In genomic region chr9:24035816-24036215, GRCh38 we compare ENCODE assay signal across 14 cellular contexts.
DNase-seq lines count a peak whose midpoint lies in the region; TF ChIP-seq lines count a peak whose summit lies in the region.
"Had no signal": no experiment of that assay in that cellular context is flagged by ENCODE, and none has a peak within 500 bp of the region (broad histone marks: within the 10 kb centered on the region; RNA-seq: fewer than 3 reads in every experiment).

No MANE protein-coding gene starts in this region.

- peaks cover 4% of the 10 kb centered on the region for H3K27me3 Mint-ChIP-seq in brain
- H3K27me3 Mint-ChIP-seq: CD8-positive, alpha-beta memory T cell had no signal

- peak overlapping the region in 1 of 5 experiments; percentile 23 for H3K4me3 Mint-ChIP-seq in brain
- H3K4me3 Mint-ChIP-seq: CD8-positive, alpha-beta memory T cell had no signal

- TF ChIP-seq POLR2A in suprapubic skin (IDR thresholded peaks at IDR 0.05) (no peak), sigmoid colon (IDR thresholded peaks at IDR 0.05) (no peak)

- TF ChIP-seq CTCF in brain (conservative IDR thresholded peaks at IDR 0.05) (no peak), suprapubic skin (IDR thresholded peaks at IDR 0.05) (no peak), sigmoid colon (IDR thresholded peaks at IDR 0.05) (no peak)

- peak overlapping the region in 3 of 5 experiments; percentile 8 to 31 (median 19) for H3K27ac Mint-ChIP-seq in brain
- H3K27ac Mint-ChIP-seq: CD8-positive, alpha-beta memory T cell had no signal

- H3K9me3 Mint-ChIP-seq in brain = peaks cover 0 to 10% (median 2%) of the 10 kb centered on the region in 5 experiments

- no peaks in the 10 kb centered on the region for H3K36me3 Mint-ChIP-seq in brain
- H3K36me3 Mint-ChIP-seq: CD8-positive, alpha-beta memory T cell had no signal

- DNase-seq in DMS 273 (lab: John Stamatoyannopoulos, UW; ENCODE audit: unreplicated experiment) (peak; percentile 86), NCI-H69 (lab: John Stamatoyannopoulos, UW) (peak; percentile 96), H7 (no peak), suprapubic skin (ENCODE audit: low spot score in 2 of 2) (no peak), sigmoid colon (no peak)
- no peak for DNase-seq in activated CD8-positive, alpha-beta memory T cell treated with anti-CD3 and anti-CD28 coated beads, Interleukin-2, amount 50 U/mL, for 48 hours
- DNase-seq: CD8-positive, alpha-beta memory T cell; NCI-H1930; NCI-H510A treated with DMSO at 0.1 percent for 48 hours; SW 1271 had no signal

- H3K4me3 ChIP-seq in HUES6 (ENCODE audit: low read depth, low read length) = peak overlapping the region; percentile 22; the same call in 1 of the 2 replicates
- H3K4me3 ChIP-seq in H7 (ENCODE audit: insufficient read depth, low read depth, low read length) = no peak overlapping the region
- H3K4me3 ChIP-seq in suprapubic skin = no peak overlapping the region
- H3K4me3 ChIP-seq in sigmoid colon = no peak overlapping the region
- H3K4me3 ChIP-seq: A549; BLaER1 treated with 17β-estradiol and CSF1 and Interleukin-3, amounts not matched to agents 10 nM and 100 nM had no signal

- TF ChIP-seq EP300 in suprapubic skin (IDR thresholded peaks at IDR 0.05) (no peak), sigmoid colon (IDR thresholded peaks at IDR 0.05) (no peak)

- H3K27me3 ChIP-seq in HUES6 (ENCODE audit: control insufficient read depth, insufficient read depth, low read length) (no peaks in the 10 kb centered on the region), H7 (ENCODE audit: control insufficient read depth, insufficient read depth, low read length) (no peaks in the 10 kb centered on the region), suprapubic skin (no peaks in the 10 kb centered on the region), sigmoid colon (no peaks in the 10 kb centered on the region)
- H3K27me3 ChIP-seq: BLaER1 treated with 17β-estradiol and CSF1 and Interleukin-3, amounts not matched to agents 10 nM and 100 nM had no signal

- H3K4me1 ChIP-seq in HUES6 (ENCODE audit: control insufficient read depth, insufficient read depth, low read length) (peaks cover 14% of the 10 kb centered on the region; the same call in 1 of the 2 replicates), suprapubic skin (no peaks in the 10 kb centered on the region), sigmoid colon (no peaks in the 10 kb centered on the region)
- H3K4me1 ChIP-seq: A549 had no signal

- peaks cover 25% of the 10 kb centered on the region for H3K4me1 Mint-ChIP-seq in brain
- H3K4me1 Mint-ChIP-seq: CD8-positive, alpha-beta memory T cell had no signal

- intact Hi-C loops in sigmoid colon (cut with DNase I) = no loop called here

- H3K9me3 ChIP-seq in HUES6 (ENCODE audit: control insufficient read depth, insufficient read depth, low read depth, low read length) (no peaks in the 10 kb centered on the region), suprapubic skin (no peaks in the 10 kb centered on the region), sigmoid colon (peaks cover 0 to 3% (median 0%) of the 10 kb centered on the region in 4 donors)
- H3K9me3 ChIP-seq: A549; BLaER1 treated with 17β-estradiol and CSF1 and Interleukin-3, amounts not matched to agents 10 nM and 100 nM had no signal

- H3K9ac ChIP-seq in HUES6 (ENCODE audit: low read length) = no peak overlapping the region
- H3K9ac ChIP-seq: BLaER1 treated with 17β-estradiol and CSF1 and Interleukin-3, amounts not matched to agents 10 nM and 100 nM had no signal

- H3K36me3 ChIP-seq in HUES6 (ENCODE audit: control insufficient read depth, insufficient read depth, low read length) (no peaks in the 10 kb centered on the region), H7 (replicated peaks; ENCODE audit: control insufficient read depth, insufficient read depth, low read length) (no peaks in the 10 kb centered on the region), suprapubic skin (no peaks in the 10 kb centered on the region), sigmoid colon (no peaks in the 10 kb centered on the region)
- H3K36me3 ChIP-seq: BLaER1 treated with 17β-estradiol and CSF1 and Interleukin-3, amounts not matched to agents 10 nM and 100 nM had no signal

- H3K27ac ChIP-seq in HUES6 (ENCODE audit: low read depth, low read length) (peak overlapping the region; percentile 40; the same call in 1 of the 2 replicates), suprapubic skin (no peak overlapping the region), sigmoid colon (no peak overlapping the region)
- H3K27ac ChIP-seq: A549; BLaER1 treated with 17β-estradiol and CSF1 and Interleukin-3, amounts not matched to agents 10 nM and 100 nM had no signal

Comparison
In these comparisons a context has a peak if more than half of its experiments do, and no peak if none do; other contexts are left out.
1. DNase-seq: peak in DMS 273 (single experiment) and NCI-H69 (single experiment); none in H7 (single experiment), suprapubic skin (0 of 2), sigmoid colon (single experiment) and activated CD8-positive, alpha-beta memory T cell treated with anti-CD3 and anti-CD28 coated beads, Interleukin-2, amount 50 U/mL, for 48 hours (single experiment).